Comparison of ENCODE assay signal across 8 cellular contexts in genomic region chr1:111140680-111140967, GRCh38.
DNase-seq lines count a peak whose midpoint lies in the region; ATAC-seq and TF ChIP-seq lines count a peak whose summit lies in the region.

No MANE protein-coding gene starts in this region.

- H3K4me1 ChIP-seq in ES-I3 (ENCODE audit: insufficient read depth, low read length) = peaks cover 15% of the 10 kb centered on the region; the same call in 1 of the 2 replicates

- H3K27ac ChIP-seq in KOPT-K1 (ENCODE audit: low read depth, low read length, poor library complexity, severe bottlenecking) (peak overlapping the region; percentile 89), brain microvascular endothelial cell (peak overlapping the region; percentile 65), substantia nigra (ENCODE audit: low read depth, low read length, poor library complexity, severe bottlenecking) (peak overlapping the region; percentile 87)

- H3K9me3 ChIP-seq in ES-I3 (ENCODE audit: control insufficient read depth, insufficient read depth, low read length) = no peaks in the 10 kb centered on the region
- no peaks in the 10 kb centered on the region for H3K9me3 ChIP-seq in KOPT-K1 (ENCODE audit: insufficient read depth, low read length, poor library complexity, severe bottlenecking)

- in situ Hi-C loops in brain microvascular endothelial cell (cut with HindIII; ENCODE audit: low pct_ligation_motif_present, low sequenced_read_pairs) = no loop called here

- ATAC-seq in HG03175 (IDR thresholded peaks at IDR 0.05; ENCODE audit: unreplicated experiment) (no peak), GM18517 (IDR thresholded peaks at IDR 0.05; ENCODE audit: unreplicated experiment) (no peak)

- TF ChIP-seq CTCF in brain microvascular endothelial cell (IDR thresholded peaks at IDR 0.05; ENCODE audit: low read depth, low read length, missing control alignments) = no peak

- H3K4me3 ChIP-seq in brain microvascular endothelial cell (ENCODE audit: low read depth, low read length) = peak overlapping the region; percentile 87

- H3K36me3 ChIP-seq in ES-I3 (ENCODE audit: insufficient read depth, low read length) (peaks cover under 1% of the 10 kb centered on the region; the same call in 1 of the 2 replicates), KOPT-K1 (ENCODE audit: insufficient read depth, low read length) (peaks cover 37% of the 10 kb centered on the region), brain microvascular endothelial cell (replicated peaks) (peaks cover 4% of the 10 kb centered on the region)

- H3K27me3 ChIP-seq in brain microvascular endothelial cell (replicated peaks) = no peaks in the 10 kb centered on the region

- DNase-seq in brain microvascular endothelial cell = peak; percentile 30
- DNase-seq in kidney tubule cell (ENCODE audit: low spot score) = peak; percentile 73
- DNase-seq in substantia nigra (lab: John Stamatoyannopoulos, UW) = no peak
- DNase-seq in GM19238 (ENCODE audit: insufficient read length, low spot score) = no peak

- peak overlapping the region; percentile 78 for H3K9ac ChIP-seq in ES-I3 (ENCODE audit: low read depth, low read length)

Comparison
In these comparisons a context has a peak if more than half of its experiments do, and no peak if none do; other contexts are left out.
1. DNase-seq: peak in brain microvascular endothelial cell (single experiment) and kidney tubule cell (single experiment); none in substantia nigra (0 of 49) and GM19238 (single experiment).
2. Peak in every context shown above with its lines, with median percentiles within 50 percentile points of each other: H3K27ac ChIP-seq.